Comparison of ENCODE assay signal across 10 cellular contexts in genomic region chr1:204530932-204531331, GRCh38.
A peak's percentile ranks its signal among the peaks of the same experiment; 100 is the strongest.
DNase-seq lines count a peak whose midpoint lies in the region; ATAC-seq and TF ChIP-seq lines count a peak whose summit lies in the region.
"Had no signal": no experiment of that assay in that cellular context is flagged by ENCODE, and none has a peak within 500 bp of the region (broad histone marks: within the 10 kb centered on the region; RNA-seq: fewer than 3 reads in every experiment).

No MANE protein-coding gene starts in this region.

- H3K4me3 ChIP-seq in GM06990 (replicated peaks; ENCODE audit: low read depth, low read length), result no peak overlapping the region

- TF ChIP-seq CTCF in GM06990 (IDR thresholded peaks at IDR 0.05; ENCODE audit: insufficient read depth, low read length, poor library complexity, severe bottlenecking), result no peak

- DNase-seq in GM06990 (ENCODE audit: extremely low read depth, insufficient read length) (peak; percentile 71), NOMO-1 treated with dmso at 0.1 percent for 144 hours (lab: John Stamatoyannopoulos, UW; ENCODE audit: unreplicated experiment) (peak; percentile 82), posterior cingulate gyrus (no peak), SKM-1 treated with dmso at 0.1 percent for 144 hours (lab: John Stamatoyannopoulos, UW; ENCODE audit: unreplicated experiment) (no peak), SIG-M5 treated with dmso at 0.1 percent for 504 hours (lab: John Stamatoyannopoulos, UW; ENCODE audit: unreplicated experiment) (no peak), NCI-H510A (lab: John Stamatoyannopoulos, UW) (no peak)
- DNase-seq: activated CD4-positive, alpha-beta T cell treated with anti-CD3 and anti-CD28 coated beads, Interleukin-2, amount 10 ng/mL, durations not matched to agents 24 days and 14 days; NCI-H526 treated with DMSO at 0.1 percent for 48 hours had no signal

- intact Hi-C loops in posterior cingulate gyrus (cut with DNase I), result no loop called here

- ATAC-seq in GM19372 (IDR thresholded peaks at IDR 0.05; ENCODE audit: low read depth, unreplicated experiment) (peak; percentile 94), HG02973 (IDR thresholded peaks at IDR 0.05; ENCODE audit: unreplicated experiment) (peak; percentile 86)

- no peaks in the 10 kb centered on the region for H3K27me3 ChIP-seq in GM06990 (replicated peaks; ENCODE audit: control insufficient read depth, insufficient read depth, low read length)

- peaks cover 15% of the 10 kb centered on the region for H3K36me3 ChIP-seq in GM06990 (ENCODE audit: control insufficient read depth, insufficient read depth, low read length)

Comparison
In these comparisons a context has a peak if more than half of its experiments do, and no peak if none do; other contexts are left out.
1. DNase-seq: peak in GM06990 (single experiment) and NOMO-1 treated with dmso at 0.1 percent for 144 hours (single experiment); none in posterior cingulate gyrus (0 of 10), SKM-1 treated with dmso at 0.1 percent for 144 hours (single experiment), SIG-M5 treated with dmso at 0.1 percent for 504 hours (single experiment) and NCI-H510A (single experiment).